8 cellular contexts compared by ENCODE assay signal in genomic region chr19:3984908-3985642, GRCh38. TPM values are rescaled to one million over a fixed set of nuclear protein-coding genes. Genes with fewer than 3 reads are reported as not detected.
DNase-seq lines count a peak whose midpoint lies in the region; ATAC-seq and TF ChIP-seq lines count a peak whose summit lies in the region.

Gene EEF2 (minus strand): TSS chr19:3985463. CDS start chr19:3985380, 83 bp downstream.

- POLR2A ChIA-PET in activated CD4-positive, alpha-beta memory T cell treated with anti-CD3 and anti-CD28 coated beads, Interleukin-2, amount 10 ng/mL, durations not matched to agents 7 days and 5 days (lab: Charles Lee): interaction anchor here (0.6 to 8.5 kb wide), 37 partner anchors 9 to 484 kb away, joined by 3 to 122 read pairs (median 4); partner anchors contain the start of genes DAPK3, DOHH, MRPL54 and PIAS4

- DNase-seq in NCI-H748 treated with DMSO at 0.1 percent for 48 hours (lab: John Stamatoyannopoulos, UW) (peak; percentile 54), dorsolateral prefrontal cortex (peak; percentile 77 to 91 (median 86)), right lobe of liver (peak; percentile 91 to 93 (median 92))
- peak; percentile 90 for DNase-seq in activated CD4-positive, alpha-beta memory T cell treated with anti-CD3 and anti-CD28 coated beads, Interleukin-2, amount 10 ng/mL, durations not matched to agents 7 days and 5 days
- DNase-seq in stimulated activated CD4-positive, alpha-beta T cell treated with anti-CD3 and anti-CD28 coated beads, Interleukin-4, amount 100 ng/mL, for 24 hours: peak; percentile 92

- CTCF ChIA-PET in activated CD4-positive, alpha-beta memory T cell treated with anti-CD3 and anti-CD28 coated beads, Interleukin-2, amount 10 ng/mL, durations not matched to agents 7 days and 5 days (lab: Charles Lee): interaction anchor here (0.7 to 2.2 kb wide), 14 partner anchors 9 to 222 kb away, joined by 3 to 24 read pairs (median 4); partner anchors contain the start of genes DAPK3 and PIAS4

- peak within 1 kb of the TSS; percentile 65 to 100 (median 92) for H3K4me3 ChIP-seq in dorsolateral prefrontal cortex
- peak within 1 kb of the TSS; percentile 91 to 99 (median 96) for H3K4me3 ChIP-seq in right lobe of liver

- peak within 1 kb of the TSS; percentile 93 for H3K4me3 Mint-ChIP-seq in activated CD4-positive, alpha-beta memory T cell treated with anti-CD3 and anti-CD28 coated beads, Interleukin-2, amount 10 ng/mL, durations not matched to agents 7 days and 5 days

- 0% methylated on average over 44 of the region's 80 CpGs for WGBS in right lobe of liver (ENCODE audit: insufficient coverage, low coverage, low lambda C conversion rate, missing lambda C conversion rate)

- no peak for TF ChIP-seq CTCF in 22Rv1 (IDR thresholded peaks at IDR 0.05)
- peak in 19 of 56 donors; percentile 5 to 48 (median 25) for TF ChIP-seq CTCF in dorsolateral prefrontal cortex (IDR thresholded peaks at IDR 0.05 in 54 of 56, conservative IDR thresholded peaks at IDR 0.05 in 2 of 56; ENCODE audit: low read depth in 1 of 56, partially characterized antibody in 56 of 56)
- no peak for TF ChIP-seq CTCF in right lobe of liver (IDR thresholded peaks at IDR 0.05)

- H3K27ac ChIP-seq in 22Rv1 (peak within 1 kb of the TSS; percentile 94), dorsolateral prefrontal cortex (peak within 1 kb of the TSS; percentile 73 to 99 (median 97)), right lobe of liver (peak within 1 kb of the TSS; percentile 91 to 96 (median 96))

- ATAC-seq in GM18867 (IDR thresholded peaks at IDR 0.05; ENCODE audit: unreplicated experiment): peak; percentile 58
- peak; percentile 61 for ATAC-seq in HG03521 (IDR thresholded peaks at IDR 0.05; ENCODE audit: unreplicated experiment)
- peak; percentile 42 to 64 (median 52) for ATAC-seq in right lobe of liver

- peaks cover 35 to 40% (median 37%) of the 10 kb centered on the region in 4 donors for H3K36me3 ChIP-seq in right lobe of liver

- intact Hi-C loops in dorsolateral prefrontal cortex (cut with DNase I): loop anchor here (1.0 to 5.0 kb wide), 6 partner anchors 14 to 472 kb away; partner anchors contain the start of genes ANKRD24 (in 2 of the 2), DAPK3 (in 2 of the 2), SIRT6 (in 2 of the 2) and APBA3 (in 1 of the 2)
- intact Hi-C loops in right lobe of liver (cut with DNase I): no loop called here

- no peaks in the 10 kb centered on the region for H3K9me3 ChIP-seq in right lobe of liver

- H3K9me3 Mint-ChIP-seq in activated CD4-positive, alpha-beta memory T cell treated with anti-CD3 and anti-CD28 coated beads, Interleukin-2, amount 10 ng/mL, durations not matched to agents 7 days and 5 days: no peaks in the 10 kb centered on the region

- H3K4me1 ChIP-seq in right lobe of liver: peaks cover 0 to 33% (median 18%) of the 10 kb centered on the region in 4 donors

- H3K27me3 ChIP-seq in dorsolateral prefrontal cortex: no peaks in the 10 kb centered on the region
- no peaks in the 10 kb centered on the region for H3K27me3 ChIP-seq in right lobe of liver

- peaks cover 57% of the 10 kb centered on the region for H3K4me1 Mint-ChIP-seq in activated CD4-positive, alpha-beta memory T cell treated with anti-CD3 and anti-CD28 coated beads, Interleukin-2, amount 10 ng/mL, durations not matched to agents 7 days and 5 days

- no peaks in the 10 kb centered on the region for H3K27me3 Mint-ChIP-seq in activated CD4-positive, alpha-beta memory T cell treated with anti-CD3 and anti-CD28 coated beads, Interleukin-2, amount 10 ng/mL, durations not matched to agents 7 days and 5 days

- H3K36me3 Mint-ChIP-seq in activated CD4-positive, alpha-beta memory T cell treated with anti-CD3 and anti-CD28 coated beads, Interleukin-2, amount 10 ng/mL, durations not matched to agents 7 days and 5 days (ENCODE audit: low read depth): peaks cover 52% of the 10 kb centered on the region

- peak; percentile 100 for TF ChIP-seq POLR2A in right lobe of liver (IDR thresholded peaks at IDR 0.05)

- H3K27ac Mint-ChIP-seq in activated CD4-positive, alpha-beta memory T cell treated with anti-CD3 and anti-CD28 coated beads, Interleukin-2, amount 10 ng/mL, durations not matched to agents 7 days and 5 days: peak within 1 kb of the TSS; percentile 95

RNA-seq across cellular contexts. Expression of gene EEF2, which starts in this region (rescaled TPM):
- 1,000 to 10,000 TPM; 1,543 to 1,592 TPM for total RNA-seq in activated CD4-positive, alpha-beta memory T cell treated with anti-CD3 and anti-CD28 coated beads, Interleukin-2, amount 10 ng/mL, durations not matched to agents 7 days and 5 days
- total RNA-seq in dorsolateral prefrontal cortex (1,000 to 10,000 TPM in 114 of 120 experiments, 100 to 1,000 TPM in 6; 863 to 1,554 (median 1,176) TPM), right lobe of liver (1,000 to 10,000 TPM in 4 of 6 experiments, 100 to 1,000 TPM in 2; 933 to 1,231 (median 1,031) TPM)

Comparison
In these comparisons a context has a peak if more than half of its experiments do, and no peak if none do; other contexts are left out.
1. Peak in every context shown above with its lines: DNase-seq, ATAC-seq, H3K4me3 ChIP-seq and H3K27ac ChIP-seq.
2. intact Hi-C loops: an anchor here in dorsolateral prefrontal cortex (1.0 to 5.0 kb wide); none called in right lobe of liver.